Comparison of ENCODE assay signal across 2 cellular contexts in the genomic region with DNA sequence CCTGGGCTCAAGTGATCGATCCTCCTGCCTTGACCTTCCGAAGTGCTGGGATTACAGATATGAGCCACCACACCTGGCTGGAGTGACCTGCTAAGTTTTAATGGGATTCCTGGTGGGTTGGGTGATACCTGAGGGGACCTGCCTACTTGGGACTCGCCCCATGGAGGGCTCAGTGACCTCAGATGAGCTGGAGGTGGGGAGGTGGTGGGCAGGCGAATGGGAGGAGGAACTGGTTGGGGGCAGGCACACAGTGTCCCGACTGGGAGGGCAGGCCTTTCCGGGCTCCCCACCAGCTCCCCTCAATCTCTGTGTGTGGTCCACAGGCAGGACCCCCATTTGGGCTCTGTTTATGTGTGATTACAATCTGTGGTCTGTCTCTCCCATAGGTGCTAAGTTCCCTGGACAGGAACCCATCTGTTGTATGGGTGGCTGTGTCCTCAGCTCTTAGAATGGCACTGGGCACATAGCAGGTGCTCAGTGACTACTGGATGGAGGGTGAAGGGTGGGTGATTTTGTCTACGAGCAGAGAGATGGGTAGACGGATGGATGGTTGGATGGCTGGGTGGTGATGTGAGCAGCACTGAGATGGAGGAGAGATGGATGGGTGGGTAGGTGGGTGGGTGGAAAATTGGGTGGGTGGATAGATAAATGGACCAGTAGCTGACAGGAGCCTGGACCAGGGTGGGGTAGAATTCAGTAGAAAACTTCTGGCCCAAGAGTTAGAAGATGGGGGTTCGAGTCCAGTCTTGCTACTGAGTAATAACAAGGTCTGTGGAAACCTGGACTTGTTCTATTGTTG.
TF ChIP-seq lines count a peak whose summit lies in the region.

No MANE protein-coding gene starts in this region.

TF ChIP-seq in IMR-90, 13 proteins besides CTCF, POLR2A, EP300 and RAD21:
- TF ChIP-seq FOS (IDR thresholded peaks at IDR 0.05; ENCODE audit: low read depth, low read length) = no peak
- TF ChIP-seq, protein P1, sequence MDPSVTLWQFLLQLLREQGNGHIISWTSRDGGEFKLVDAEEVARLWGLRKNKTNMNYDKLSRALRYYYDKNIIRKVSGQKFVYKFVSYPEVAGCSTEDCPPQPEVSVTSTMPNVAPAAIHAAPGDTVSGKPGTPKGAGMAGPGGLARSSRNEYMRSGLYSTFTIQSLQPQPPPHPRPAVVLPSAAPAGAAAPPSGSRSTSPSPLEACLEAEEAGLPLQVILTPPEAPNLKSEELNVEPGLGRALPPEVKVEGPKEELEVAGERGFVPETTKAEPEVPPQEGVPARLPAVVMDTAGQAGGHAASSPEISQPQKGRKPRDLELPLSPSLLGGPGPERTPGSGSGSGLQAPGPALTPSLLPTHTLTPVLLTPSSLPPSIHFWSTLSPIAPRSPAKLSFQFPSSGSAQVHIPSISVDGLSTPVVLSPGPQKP (IDR thresholded peaks at IDR 0.05; ENCODE audit: borderline replicate concordance, low read depth, low read length) = no peak
- no peak for TF ChIP-seq MAZ (IDR thresholded peaks at IDR 0.05; ENCODE audit: borderline replicate concordance, low read depth, low read length)
- no peak for TF ChIP-seq CHD1 (IDR thresholded peaks at IDR 0.05; ENCODE audit: low read depth, low read length)
- TF ChIP-seq, protein P2, sequence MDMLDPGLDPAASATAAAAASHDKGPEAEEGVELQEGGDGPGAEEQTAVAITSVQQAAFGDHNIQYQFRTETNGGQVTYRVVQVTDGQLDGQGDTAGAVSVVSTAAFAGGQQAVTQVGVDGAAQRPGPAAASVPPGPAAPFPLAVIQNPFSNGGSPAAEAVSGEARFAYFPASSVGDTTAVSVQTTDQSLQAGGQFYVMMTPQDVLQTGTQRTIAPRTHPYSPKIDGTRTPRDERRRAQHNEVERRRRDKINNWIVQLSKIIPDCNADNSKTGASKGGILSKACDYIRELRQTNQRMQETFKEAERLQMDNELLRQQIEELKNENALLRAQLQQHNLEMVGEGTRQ (IDR thresholded peaks at IDR 0.05; ENCODE audit: low read depth, low read length) = no peak
- TF ChIP-seq RFX5 (IDR thresholded peaks at IDR 0.05; ENCODE audit: low read depth, low read length) = no peak
- TF ChIP-seq CEBPB (IDR thresholded peaks at IDR 0.05; ENCODE audit: low read depth, low read length) = no peak
- no peak for TF ChIP-seq MXI1 (IDR thresholded peaks at IDR 0.05; ENCODE audit: borderline replicate concordance, low read depth, low read length)
TF ChIP-seq in IMR-90: peak in this region for 0.

TF ChIP-seq in H1, 55 proteins besides CTCF, POLR2A, EP300 and RAD21:
- TF ChIP-seq BACH1 (IDR thresholded peaks at IDR 0.05; ENCODE audit: low read length) (no peak), CBX8 (IDR thresholded peaks at IDR 0.05; ENCODE audit: borderline replicate concordance, low read depth, low read length) (no peak), RFX5 (IDR thresholded peaks at IDR 0.05; ENCODE audit: borderline replicate concordance, low read depth, low read length) (no peak), SP1 (IDR thresholded peaks at IDR 0.05; ENCODE audit: low read depth, low read length) (no peak), CBX5 (IDR thresholded peaks at IDR 0.05; ENCODE audit: low read depth, low read length) (no peak), RBBP5 (IDR thresholded peaks at IDR 0.05; ENCODE audit: borderline replicate concordance, low read depth, low read length) (no peak), SIN3A (conservative IDR thresholded peaks at IDR 0.05 in 1 of 2, IDR thresholded peaks at IDR 0.05 in 1 of 2; ENCODE audit: low read depth in 1 of 2, low read length in 2 of 2) (no peak), TCF12 (IDR thresholded peaks at IDR 0.05; ENCODE audit: low read depth, low read length) (no peak), HDAC6 (IDR thresholded peaks at IDR 0.05; ENCODE audit: low read depth, low read length) (no peak), GABPA (IDR thresholded peaks at IDR 0.05; ENCODE audit: borderline replicate concordance, insufficient read depth, low read length) (no peak), SAP30 (IDR thresholded peaks at IDR 0.05; ENCODE audit: insufficient read depth, insufficient replicate concordance, low read length) (no peak), SP4 (IDR thresholded peaks at IDR 0.05; ENCODE audit: low read length) (no peak), TBP (IDR thresholded peaks at IDR 0.05; ENCODE audit: low read depth, low read length) (no peak)
- TF ChIP-seq, protein P2 (IDR thresholded peaks at IDR 0.05; ENCODE audit: low read length) = no peak
